ENCODE assay signal across 24 cellular contexts in the genomic region with DNA sequence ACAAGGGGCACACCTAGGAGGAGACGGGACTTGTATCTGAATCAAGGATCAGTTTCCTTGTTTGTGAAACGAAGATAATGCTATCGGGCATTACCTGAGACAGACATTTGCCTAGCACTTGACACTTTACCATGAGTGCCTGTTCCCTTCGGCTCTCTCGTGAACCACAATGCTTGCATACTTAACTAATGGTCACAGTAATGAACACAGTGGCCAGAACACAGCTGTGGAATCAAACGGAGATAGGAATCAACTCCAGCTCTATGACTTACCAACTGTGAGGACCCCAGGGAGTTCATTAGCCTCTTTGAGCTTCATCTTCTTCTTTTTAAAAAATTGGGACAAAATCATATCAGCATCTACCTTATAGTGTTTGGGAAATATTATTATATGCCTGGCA.
"Had no signal": no experiment of that assay in that cellular context is flagged by ENCODE, and none has a peak within 500 bp of the region (broad histone marks: within the 10 kb centered on the region; RNA-seq: fewer than 3 reads in every experiment).

No MANE protein-coding gene starts in this region.

- FAIRE-seq: pancreas, urothelium cell line had no signal

- H3K36me3 ChIP-seq: neural progenitor cell, pancreas, prostate gland, right atrium auricular region, right lobe of liver, sigmoid colon, stomach, thoracic aorta, thyroid gland, tibial nerve, upper lobe of left lung, vagina had no signal

- H3K4me3 ChIP-seq: neural progenitor cell, pancreas, prostate gland, right atrium auricular region, right lobe of liver, sigmoid colon, skin epidermis, stomach, thoracic aorta, thyroid gland, tibial nerve, upper lobe of left lung, vagina had no signal

- H3K27me3 ChIP-seq: neural progenitor cell, right atrium auricular region, right lobe of liver, sigmoid colon, stomach, thyroid gland, tibial nerve, upper lobe of left lung, vagina had no signal

- H2AFZ ChIP-seq: neural progenitor cell had no signal

- H3K4me1 ChIP-seq: neural progenitor cell, pancreas, prostate gland, right atrium auricular region, right lobe of liver, stomach, thyroid gland, tibial nerve, upper lobe of left lung, vagina had no signal

- H3K4me2 ChIP-seq: neural progenitor cell had no signal

- H3K27ac ChIP-seq: neural progenitor cell, pancreas, prostate gland, right atrium auricular region, right lobe of liver, sigmoid colon, skin epidermis, stomach, thoracic aorta, thyroid gland, tibial nerve, upper lobe of left lung, vagina had no signal

- H3K9me3 ChIP-seq: pancreas, prostate gland, right atrium auricular region, right lobe of liver, sigmoid colon, stomach, thoracic aorta, thyroid gland, tibial nerve, upper lobe of left lung, vagina had no signal

- DNase-seq: naive thymus-derived CD4-positive, alpha-beta T cell; natural killer cell; pancreas; retina; right lobe of liver; sigmoid colon; stimulated activated CD4-positive, alpha-beta T cell treated with anti-CD3 and anti-CD28 coated beads, Interleukin-15, amount 100 ng/mL, for 24 hours; stimulated activated CD4-positive, alpha-beta T cell treated with anti-CD3 and anti-CD28 coated beads, Interleukin-2, amount 100 ng/mL, for 24 hours; stimulated activated CD4-positive, alpha-beta T cell treated with anti-CD3 and anti-CD28 coated beads, Interleukin-2, amount 100 ng/mL, for 48 hours; stimulated activated CD4-positive, alpha-beta T cell treated with anti-CD3 and anti-CD28 coated beads, Interleukin-4, amount 100 ng/mL, for 24 hours; stimulated activated naive B cell treated with anti-CD40 and anti-IgM and Interleukin-4, amounts not matched to agents 10 μg/mL and 1 μg/mL and 100 μg/mL, for 72 hours; stimulated activated naive CD4-positive, alpha-beta T cell treated with Interleukin-2 at 50 U/mL for 16 hours; stomach; thyroid gland; trophoblast cell; upper lobe of left lung had no signal

- H3K9ac ChIP-seq: neural progenitor cell had no signal
